In genomic region chr11:113705871-113706654, GRCh38 we compare ENCODE assay signal across 14 cellular contexts.
DNase-seq lines count a peak whose midpoint lies in the region; ATAC-seq lines count a peak whose summit lies in the region.
"Had no signal": no experiment of that assay in that cellular context is flagged by ENCODE, and none has a peak within 500 bp of the region (broad histone marks: within the 10 kb centered on the region; RNA-seq: fewer than 3 reads in every experiment).

TSS of gene TMPRSS5 (minus strand) at chr11:113706308. CDS start at chr11:113706224, 84 bp downstream.

- peak; percentile 41 to 65 for DNase-seq in NCI-H526 (lab: John Stamatoyannopoulos, UW)
- no peak for DNase-seq in NCI-H526 treated with DMSO at 0.1 percent for 48 hours (lab: John Stamatoyannopoulos, UW)
- peak in 57 of 58 donors; percentile 13 to 95 (median 84) for DNase-seq in anterior cingulate cortex (lab: John Stamatoyannopoulos, UW)
- peak; percentile 98 for DNase-seq in medulla oblongata (ENCODE audit: extremely low spot score)
- peak; percentile 97 for DNase-seq in superior temporal gyrus (ENCODE audit: extremely low spot score)
- DNase-seq in DMS79 (lab: John Stamatoyannopoulos, UW) = no peak
- DNase-seq: activated gamma-delta T cell; Caco-2; NCI-H1930; SK-N-SH; stimulated activated naive CD4-positive, alpha-beta T cell had no signal

- ATAC-seq in GM21360 (IDR thresholded peaks at IDR 0.05; ENCODE audit: unreplicated experiment) (no peak), HG03139 (IDR thresholded peaks at IDR 0.05; ENCODE audit: unreplicated experiment) (no peak)
- ATAC-seq: HCT116 had no signal

Comparison
In these comparisons a context has a peak if more than half of its experiments do, and no peak if none do; other contexts are left out.
1. DNase-seq: peak in NCI-H526 (2 of 2), anterior cingulate cortex (57 of 58), medulla oblongata (single experiment) and superior temporal gyrus (single experiment); none in NCI-H526 treated with DMSO at 0.1 percent for 48 hours (single experiment) and DMS79 (single experiment).